In the genomic region with DNA sequence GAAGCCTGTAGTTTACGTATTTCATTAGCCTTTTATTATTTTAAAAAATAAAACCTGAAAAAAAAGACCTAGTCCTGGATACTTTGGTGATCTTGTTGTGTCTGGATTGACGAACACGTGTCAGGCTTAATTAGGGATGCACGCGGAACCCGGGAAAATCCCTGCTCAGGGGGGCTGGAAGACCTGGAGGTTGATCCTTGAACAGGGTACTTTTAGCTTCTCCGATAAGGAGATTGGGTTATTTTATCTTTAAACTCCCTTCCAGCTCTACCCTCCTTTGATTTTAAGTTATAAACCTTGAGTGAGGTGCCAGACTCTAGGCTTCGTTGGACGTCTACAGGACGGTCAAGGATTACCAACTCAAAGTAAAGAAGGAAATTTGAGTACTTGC, we compare ENCODE assay signal across 8 cellular contexts. TPM values are rescaled to one million over a fixed set of nuclear protein-coding genes. Genes with fewer than 3 reads are reported as not detected.
DNase-seq lines count a peak whose midpoint lies in the region; TF ChIP-seq lines count a peak whose summit lies in the region.

No MANE protein-coding gene starts in this region.

- peaks cover 17% of the 10 kb centered on the region for H3K4me1 Mint-ChIP-seq in endothelial cell (ENCODE audit: unreplicated experiment)

- peaks cover 3% of the 10 kb centered on the region; the same call in 1 of the 2 replicates for H3K9me3 ChIP-seq in AG04450 (ENCODE audit: control insufficient read depth, insufficient read depth, low read length)
- peaks cover 5% of the 10 kb centered on the region; the same call in 1 of the 2 replicates for H3K9me3 ChIP-seq in MG63
- peaks cover 2% of the 10 kb centered on the region for H3K9me3 ChIP-seq in neuron (ENCODE audit: low read length)

- peaks cover 6% of the 10 kb centered on the region for H3K27me3 Mint-ChIP-seq in endothelial cell (ENCODE audit: unreplicated experiment)

- H2AFZ ChIP-seq in neuron (ENCODE audit: low read depth, low read length), result peak overlapping the region; percentile 85

- DNase-seq in AG04450 (ENCODE audit: low read depth, low spot score), result no peak
- DNase-seq in GM20000 (ENCODE audit: low spot score), result peak; percentile 18
- DNase-seq in MG63, result no peak
- no peak for DNase-seq in endothelial cell (ENCODE audit: low spot score)
- DNase-seq in NOMO-1 treated with DMSO at 0.1 percent for 48 hours (lab: John Stamatoyannopoulos, UW; ENCODE audit: unreplicated experiment), result no peak
- DNase-seq in glomerular visceral epithelial cell (ENCODE audit: extremely low spot score), result no peak
- no peak for DNase-seq in SIG-M5 treated with dmso at 0.1 percent for 504 hours (lab: John Stamatoyannopoulos, UW; ENCODE audit: unreplicated experiment)

- no peak overlapping the region for H3K27ac Mint-ChIP-seq in endothelial cell (ENCODE audit: unreplicated experiment)

- peaks cover 30% of the 10 kb centered on the region for H3K36me3 ChIP-seq in MG63
- peaks cover 19% of the 10 kb centered on the region for H3K36me3 ChIP-seq in neuron (ENCODE audit: insufficient read depth, low read length)

- H3K27ac ChIP-seq in AG04450 (ENCODE audit: low read depth, low read length), result no peak overlapping the region

- H3K4me1 ChIP-seq in neuron (ENCODE audit: insufficient read depth, low read length), result peaks cover 15% of the 10 kb centered on the region

- no peaks in the 10 kb centered on the region for H3K9me3 Mint-ChIP-seq in endothelial cell (ENCODE audit: unreplicated experiment)

- H3K4me3 ChIP-seq in AG04450 (ENCODE audit: low read depth, low read length) (peak overlapping the region; percentile 95), MG63 (peak overlapping the region; percentile 86), neuron (ENCODE audit: low read length) (peak overlapping the region; percentile 75)

- POLR2A ChIA-PET in AG04450 (lab: Yijun Ruan, JAX), result interaction anchor here (0.8 to 3.0 kb wide), 5 partner anchors 21 to 118 kb away, joined by 3 to 16 read pairs (median 4); a partner anchor contains a TSS

- H3K4me3 Mint-ChIP-seq in endothelial cell (ENCODE audit: unreplicated experiment), result peak overlapping the region; percentile 100

- CTCF ChIA-PET in AG04450 (lab: Charles Lee), result interaction anchor here (0.5 to 2.1 kb wide), 28 partner anchors 8 to 1157 kb away, joined by 3 to 18 read pairs (median 4); a partner anchor contains a TSS

- H3K36me3 Mint-ChIP-seq in endothelial cell (ENCODE audit: low read depth, unreplicated experiment), result peaks cover 38% of the 10 kb centered on the region

- no peaks in the 10 kb centered on the region for H3K27me3 ChIP-seq in AG04450 (ENCODE audit: control insufficient read depth, insufficient read depth, low read length)
- no peaks in the 10 kb centered on the region for H3K27me3 ChIP-seq in MG63
- no peaks in the 10 kb centered on the region for H3K27me3 ChIP-seq in neuron (ENCODE audit: insufficient read depth, low read length)

- no peak for TF ChIP-seq CTCF in AG04450 (IDR thresholded peaks at IDR 0.05; ENCODE audit: low read depth, low read length)
- no peak for TF ChIP-seq CTCF in GM20000 (IDR thresholded peaks at IDR 0.05; ENCODE audit: extremely low read depth, missing control alignments)
- no peak for TF ChIP-seq CTCF in endothelial cell (IDR thresholded peaks at IDR 0.05; ENCODE audit: unreplicated experiment)

RNA-seq across cellular contexts. Expression of a gene that starts 0.6 kb away (rescaled TPM):
- polyA plus RNA-seq in AG04450 (2011; rRNA removed), result 5.6 and 6.3 TPM in 2 replicates
- 6.6 and 6.9 TPM in 2 replicates for polyA minus RNA-seq in AG04450 (2011; rRNA and poly(A)+ RNA removed)
- total RNA-seq in MG63 (2014; rRNA removed; shearing (Covaris generic); ENCODE audit: low replicate concordance), result 6.9 and 10.3 TPM in 2 replicates
- 12.0 TPM for total RNA-seq in endothelial cell (ENCODE audit: unreplicated experiment)

RNA-seq across cellular contexts. Expression of a gene that starts 28.7 kb away (rescaled TPM):
- 25.7 and 29.8 TPM in 2 replicates for polyA plus RNA-seq in AG04450 (2011; rRNA removed)
- 3.0 and 3.8 TPM in 2 replicates for polyA minus RNA-seq in AG04450 (2011; rRNA and poly(A)+ RNA removed)
- 9.0 and 31.1 TPM in 2 replicates for total RNA-seq in MG63 (2014; rRNA removed; shearing (Covaris generic); ENCODE audit: low replicate concordance)
- 55.1 TPM for total RNA-seq in endothelial cell (ENCODE audit: unreplicated experiment)

RNA-seq across cellular contexts. Expression of a gene that starts 28.9 kb away (rescaled TPM):
- polyA plus RNA-seq in AG04450 (2011; rRNA removed), result 16.1 and 18.2 TPM in 2 replicates
- polyA minus RNA-seq in AG04450 (2011; rRNA and poly(A)+ RNA removed), result 11.7 and 14.2 TPM in 2 replicates
- total RNA-seq in MG63 (2014; rRNA removed; shearing (Covaris generic); ENCODE audit: low replicate concordance), result 10.3 and 15.3 TPM in 2 replicates
- total RNA-seq in endothelial cell (ENCODE audit: unreplicated experiment), result 12.4 TPM
